1 cellular context compared by ENCODE assay signal in the genomic region with DNA sequence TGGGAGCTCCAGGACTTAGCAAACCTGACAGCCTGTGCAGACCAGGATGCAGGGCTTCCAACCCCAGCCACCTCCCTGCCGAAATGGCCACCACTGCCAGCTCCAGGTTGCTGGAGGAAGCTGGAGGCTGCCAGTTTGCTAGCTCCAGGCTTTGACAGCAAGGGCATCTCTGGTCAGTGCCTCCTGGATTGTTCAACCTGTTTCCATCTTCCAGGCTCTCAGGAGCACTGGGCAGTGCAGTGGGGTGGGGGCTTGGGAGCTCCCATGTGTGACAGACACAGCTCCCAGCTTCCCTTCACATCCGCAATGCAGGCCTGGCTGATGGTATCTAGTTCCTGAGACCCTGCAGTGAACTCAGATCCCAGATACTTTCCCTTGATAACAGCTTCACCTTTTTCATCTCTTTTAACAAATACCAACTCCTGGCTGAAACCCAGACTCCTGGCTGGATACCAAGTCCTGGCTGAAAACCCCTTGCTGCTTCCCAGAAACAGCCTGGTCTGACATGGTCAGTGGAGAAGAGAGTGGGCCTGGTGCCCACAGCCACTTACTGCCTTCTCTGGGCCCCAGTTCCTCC.
TF ChIP-seq lines count a peak whose summit lies in the region.

No MANE protein-coding gene starts in this region.

TF ChIP-seq in GM12891, 5 proteins besides CTCF, POLR2A, EP300 and RAD21:
- TF ChIP-seq PAX5 (IDR thresholded peaks at IDR 0.05; ENCODE audit: insufficient read depth, low read length, severe bottlenecking) (no peak), TAF1 (IDR thresholded peaks at IDR 0.05; ENCODE audit: low read depth, low read length) (no peak), SPI1 (IDR thresholded peaks at IDR 0.05; ENCODE audit: low read depth, low read length) (no peak), POU2F2 (IDR thresholded peaks at IDR 0.05; ENCODE audit: low read depth, low read length) (no peak), POLR2AphosphoS5 (IDR thresholded peaks at IDR 0.05; ENCODE audit: low read depth, low read length) (no peak)
